Comparison of ENCODE assay signal across 8 cellular contexts in genomic region chr1:211613108-211613947, GRCh38. TPM values are rescaled to one million over a fixed set of nuclear protein-coding genes. Genes with fewer than 3 reads are reported as not detected.
A peak's percentile ranks its signal among the peaks of the same experiment; 100 is the strongest.
DNase-seq lines count a peak whose midpoint lies in the region; ATAC-seq and TF ChIP-seq lines count a peak whose summit lies in the region.

No MANE protein-coding gene starts in this region.

- H3K36me3 Mint-ChIP-seq in osteocyte (ENCODE audit: unreplicated experiment): no peaks in the 10 kb centered on the region
- no peaks in the 10 kb centered on the region for H3K36me3 Mint-ChIP-seq in activated T-cell treated with anti-CD3 and anti-CD28 coated beads, Interleukin-2, amount 50 U/mL, for 24 hours (ENCODE audit: low read depth)

- H3K4me3 ChIP-seq in fibroblast of mammary gland (ENCODE audit: control insufficient read depth, low read depth, low read length) (no peak overlapping the region), WERI-Rb-1 (ENCODE audit: low read depth, low read length) (no peak overlapping the region)

- H3K9me3 Mint-ChIP-seq in osteocyte (ENCODE audit: unreplicated experiment): no peaks in the 10 kb centered on the region
- H3K9me3 Mint-ChIP-seq in activated T-cell treated with anti-CD3 and anti-CD28 coated beads, Interleukin-2, amount 50 U/mL, for 24 hours: no peaks in the 10 kb centered on the region

- no peaks in the 10 kb centered on the region for H3K27me3 ChIP-seq in WERI-Rb-1 (ENCODE audit: insufficient read depth, low read depth, severe bottlenecking)

- no peak overlapping the region for H3K4me3 Mint-ChIP-seq in osteocyte (ENCODE audit: unreplicated experiment)
- H3K4me3 Mint-ChIP-seq in activated T-cell treated with anti-CD3 and anti-CD28 coated beads, Interleukin-2, amount 50 U/mL, for 24 hours: no peak overlapping the region

- POLR2A ChIA-PET in RWPE1 (lab: Yijun Ruan, JAX; ENCODE audit: low non-redundant PET): no interaction called here

- H3K27me3 Mint-ChIP-seq in osteocyte (ENCODE audit: unreplicated experiment): no peaks in the 10 kb centered on the region
- no peaks in the 10 kb centered on the region for H3K27me3 Mint-ChIP-seq in activated T-cell treated with anti-CD3 and anti-CD28 coated beads, Interleukin-2, amount 50 U/mL, for 24 hours

- CTCF ChIA-PET in RWPE1 (lab: Yijun Ruan, JAX): interaction anchor here (0.6 kb wide), 1 partner anchor 14 kb away, joined by 3 read pairs; no protein-coding TSS in a partner anchor

- DNase-seq in GM03348 (ENCODE audit: low spot score): peak; percentile 92
- peak; percentile 58 for DNase-seq in RWPE1 (ENCODE audit: low spot score)
- DNase-seq in fibroblast of mammary gland (ENCODE audit: low read depth): peak; percentile 95
- peak; percentile 90 for DNase-seq in osteocyte (ENCODE audit: extremely low spot score, unreplicated experiment)
- no peak for DNase-seq in activated T-cell treated with anti-CD3 and anti-CD28 coated beads, Interleukin-2, amount 50 U/mL, for 24 hours
- no peak for DNase-seq in WERI-Rb-1

- no peaks in the 10 kb centered on the region for H3K9me3 ChIP-seq in WERI-Rb-1 (ENCODE audit: severe bottlenecking)

- ATAC-seq in HG03095 (IDR thresholded peaks at IDR 0.05; ENCODE audit: unreplicated experiment): no peak
- ATAC-seq in HG03175 (IDR thresholded peaks at IDR 0.05; ENCODE audit: unreplicated experiment): no peak

- peak overlapping the region; percentile 79 for H3K27ac ChIP-seq in RWPE1
- no peak overlapping the region for H3K27ac ChIP-seq in WERI-Rb-1

- TF ChIP-seq CTCF in RWPE1 (conservative IDR thresholded peaks at IDR 0.05; ENCODE audit: low read depth) (no peak), fibroblast of mammary gland (conservative IDR thresholded peaks at IDR 0.05; ENCODE audit: control insufficient read depth, insufficient read depth, low read depth, low read length) (no peak), osteocyte (IDR thresholded peaks at IDR 0.05) (no peak), WERI-Rb-1 (IDR thresholded peaks at IDR 0.05; ENCODE audit: low read depth, low read length) (no peak)

- H3K4me1 Mint-ChIP-seq in osteocyte (ENCODE audit: unreplicated experiment): peaks cover 22% of the 10 kb centered on the region
- no peaks in the 10 kb centered on the region for H3K4me1 Mint-ChIP-seq in activated T-cell treated with anti-CD3 and anti-CD28 coated beads, Interleukin-2, amount 50 U/mL, for 24 hours (ENCODE audit: low read depth)

- H3K27ac Mint-ChIP-seq in osteocyte (ENCODE audit: unreplicated experiment): peak overlapping the region; percentile 92
- H3K27ac Mint-ChIP-seq in activated T-cell treated with anti-CD3 and anti-CD28 coated beads, Interleukin-2, amount 50 U/mL, for 24 hours: no peak overlapping the region

- no peaks in the 10 kb centered on the region for H3K36me3 ChIP-seq in WERI-Rb-1

RNA-seq across cellular contexts. Expression of gene SLC30A1, which starts 34.4 kb away (rescaled TPM):
- 12.1 and 14.2 TPM in 2 replicates for total RNA-seq in osteocyte

Comparison
In these comparisons a context has a peak if more than half of its experiments do, and no peak if none do; other contexts are left out.
1. DNase-seq: peak in GM03348 (single experiment), RWPE1 (single experiment), fibroblast of mammary gland (single experiment) and osteocyte (single experiment); none in activated T-cell treated with anti-CD3 and anti-CD28 coated beads, Interleukin-2, amount 50 U/mL, for 24 hours (single experiment) and WERI-Rb-1 (single experiment).